In the genomic region with DNA sequence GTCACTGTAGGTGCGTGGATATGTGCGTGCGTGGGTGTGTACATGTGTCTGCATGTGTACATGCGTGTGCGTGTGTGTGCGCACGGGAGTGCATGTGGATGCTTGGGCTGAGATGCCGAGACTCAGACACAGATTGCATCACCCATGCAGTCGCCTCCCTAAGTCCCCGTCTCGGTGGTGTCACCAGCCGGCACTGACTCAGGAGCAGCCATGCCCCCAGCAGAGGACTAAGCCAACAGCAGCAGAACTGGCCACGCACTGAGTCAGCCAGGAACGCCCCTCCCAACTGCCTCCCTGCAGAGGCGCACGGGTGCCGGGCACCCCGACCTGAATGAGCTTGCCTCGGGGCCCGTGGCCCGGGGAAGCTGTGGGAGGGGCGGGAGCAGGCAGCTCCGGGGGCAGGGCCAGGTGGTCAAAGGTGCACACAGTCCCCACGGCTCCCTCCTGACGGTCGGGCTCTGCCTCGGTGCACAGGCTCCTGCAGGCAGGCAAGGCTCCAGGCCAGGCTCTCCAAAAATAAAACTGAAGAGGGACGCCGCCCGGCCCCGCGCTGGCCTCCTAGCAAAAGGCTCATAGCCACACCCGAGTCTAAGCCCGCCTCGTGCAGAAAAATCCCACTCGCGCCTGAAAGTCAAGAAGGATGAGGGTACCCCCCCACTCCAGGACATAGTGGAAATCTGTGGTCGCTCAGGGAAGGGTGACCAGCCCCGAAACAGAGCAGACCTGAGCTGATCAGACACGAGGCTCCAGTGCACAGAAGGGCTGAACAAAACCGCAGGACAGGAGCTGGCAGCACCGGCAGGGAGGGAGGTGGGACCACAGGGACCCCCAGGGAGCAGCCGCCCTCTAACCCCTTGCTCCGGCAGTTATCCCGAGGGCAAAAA, we compare ENCODE assay signal across 1 cellular context.
A peak's percentile ranks its signal among the peaks of the same experiment; 100 is the strongest.
TF ChIP-seq lines count a peak whose summit lies in the region.

No MANE protein-coding gene starts in this region.

TF ChIP-seq in A549, 52 proteins besides CTCF, POLR2A, EP300 and RAD21 (continued from another document):
- TF ChIP-seq, protein P1, sequence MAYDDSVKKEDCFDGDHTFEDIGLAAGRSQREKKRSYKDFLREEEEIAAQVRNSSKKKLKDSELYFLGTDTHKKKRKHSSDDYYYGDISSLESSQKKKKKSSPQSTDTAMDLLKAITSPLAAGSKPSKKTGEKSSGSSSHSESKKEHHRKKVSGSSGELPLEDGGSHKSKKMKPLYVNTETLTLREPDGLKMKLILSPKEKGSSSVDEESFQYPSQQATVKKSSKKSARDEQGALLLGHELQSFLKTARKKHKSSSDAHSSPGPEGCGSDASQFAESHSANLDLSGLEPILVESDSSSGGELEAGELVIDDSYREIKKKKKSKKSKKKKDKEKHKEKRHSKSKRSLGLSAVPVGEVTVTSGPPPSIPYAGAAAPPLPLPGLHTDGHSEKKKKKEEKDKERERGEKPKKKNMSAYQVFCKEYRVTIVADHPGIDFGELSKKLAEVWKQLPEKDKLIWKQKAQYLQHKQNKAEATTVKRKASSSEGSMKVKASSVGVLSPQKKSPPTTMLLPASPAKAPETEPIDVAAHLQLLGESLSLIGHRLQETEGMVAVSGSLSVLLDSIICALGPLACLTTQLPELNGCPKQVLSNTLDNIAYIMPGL (CRISPR knock-in tag; IDR thresholded peaks at IDR 0.05; ENCODE audit: borderline replicate concordance): no peak
- TF ChIP-seq HOXB13 (CRISPR knock-in tag; IDR thresholded peaks at IDR 0.05; ENCODE audit: low read depth) (0 out of 2 replicates have a peak, but pooled peaks have one; percentile 31), RNF2 (IDR thresholded peaks at IDR 0.05; ENCODE audit: borderline replicate concordance, low read depth) (no peak), ELK1 (IDR thresholded peaks at IDR 0.05; ENCODE audit: low read depth, low read length) (no peak), KDM5A (IDR thresholded peaks at IDR 0.05) (no peak), NFE2L2 (conservative IDR thresholded peaks at IDR 0.05; ENCODE audit: low read length) (no peak), NR3C1 (IDR thresholded peaks at IDR 0.05) (no peak), EHMT2 (IDR thresholded peaks at IDR 0.05; ENCODE audit: low read depth) (no peak), SMC3 (IDR thresholded peaks at IDR 0.05) (0 out of 3 replicates have a peak, but pooled peaks have one; percentile 14), GATA3 (IDR thresholded peaks at IDR 0.05; ENCODE audit: borderline replicate concordance) (peak; percentile 62; the same call in 1 of the 2 replicates), MYC (IDR thresholded peaks at IDR 0.05; ENCODE audit: borderline replicate concordance, low read length) (no peak), FOXS1 (CRISPR knock-in tag; IDR thresholded peaks at IDR 0.05) (no peak), EHF (CRISPR knock-in tag; IDR thresholded peaks at IDR 0.05) (no peak; the same call in 1 of the 2 replicates), ZC3H11A (IDR thresholded peaks at IDR 0.05) (no peak)
- TF ChIP-seq, protein P2, sequence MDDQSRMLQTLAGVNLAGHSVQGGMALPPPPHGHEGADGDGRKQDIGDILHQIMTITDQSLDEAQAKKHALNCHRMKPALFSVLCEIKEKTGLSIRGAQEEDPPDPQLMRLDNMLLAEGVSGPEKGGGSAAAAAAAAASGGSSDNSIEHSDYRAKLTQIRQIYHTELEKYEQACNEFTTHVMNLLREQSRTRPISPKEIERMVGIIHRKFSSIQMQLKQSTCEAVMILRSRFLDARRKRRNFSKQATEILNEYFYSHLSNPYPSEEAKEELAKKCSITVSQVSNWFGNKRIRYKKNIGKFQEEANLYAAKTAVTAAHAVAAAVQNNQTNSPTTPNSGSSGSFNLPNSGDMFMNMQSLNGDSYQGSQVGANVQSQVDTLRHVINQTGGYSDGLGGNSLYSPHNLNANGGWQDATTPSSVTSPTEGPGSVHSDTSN (IDR thresholded peaks at IDR 0.05): peak; percentile 49; the same call in 1 of the 2 replicates
